Comparison of ENCODE assay signal across 1 cellular context in genomic region chr14:89927466-89927865, GRCh38.
TF ChIP-seq lines count a peak whose summit lies in the region.

No MANE protein-coding gene starts in this region.

TF ChIP-seq in endothelial cell of umbilical vein, 7 proteins besides CTCF, POLR2A, EP300 and RAD21:
- TF ChIP-seq FOS (IDR thresholded peaks at IDR 0.05; ENCODE audit: borderline replicate concordance, insufficient read depth, low read length) (peak; percentile 42), JUN (IDR thresholded peaks at IDR 0.05; ENCODE audit: borderline replicate concordance, insufficient read depth, insufficient read length, low read depth) (no peak)
